ENCODE assay signal across 10 cellular contexts in the genomic region with DNA sequence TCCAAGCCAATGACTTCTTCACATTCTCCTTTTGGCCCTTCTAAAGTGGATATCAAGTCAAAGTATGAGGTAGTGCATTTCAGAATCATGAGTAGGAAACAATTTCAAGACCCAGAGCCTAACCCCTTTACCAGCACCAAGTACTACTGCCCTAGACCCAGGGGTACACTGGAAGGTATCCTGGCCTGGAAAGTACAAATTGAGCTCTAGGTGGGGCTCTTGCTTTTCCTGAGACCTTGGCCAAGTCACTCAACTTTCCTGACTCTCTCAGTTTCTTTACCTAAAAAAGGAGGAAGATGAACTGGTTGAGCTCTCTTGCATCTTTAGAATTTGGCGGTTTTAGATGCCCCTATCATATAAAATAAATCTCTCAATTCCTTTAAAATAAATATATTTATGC.
A peak's percentile ranks its signal among the peaks of the same experiment; 100 is the strongest.
DNase-seq lines count a peak whose midpoint lies in the region; ATAC-seq, FAIRE-seq and TF ChIP-seq lines count a peak whose summit lies in the region.
"Had no signal": no experiment of that assay in that cellular context is flagged by ENCODE, and none has a peak within 500 bp of the region (broad histone marks: within the 10 kb centered on the region; RNA-seq: fewer than 3 reads in every experiment).

No MANE protein-coding gene starts in this region.

- H3K27me3 Mint-ChIP-seq in activated T-helper 2 cell treated with anti-CD3 and anti-CD28 coated beads, Interferon-gamma antibody, Interleukin-2, Interleukin-4, amounts not matched to agents 10 μg/mL and 5 μg/mL and 100 μg/mL, durations not matched to agents 14 hours and 24 hours and 36 hours (ENCODE audit: low read depth) = peaks cover 3% of the 10 kb centered on the region

- no peaks in the 10 kb centered on the region for H3K9me3 ChIP-seq in RWPE2 (ENCODE audit: severe bottlenecking)

- H3K4me3 Mint-ChIP-seq in activated T-helper 2 cell treated with anti-CD3 and anti-CD28 coated beads, Interferon-gamma antibody, Interleukin-2, Interleukin-4, amounts not matched to agents 10 μg/mL and 5 μg/mL and 100 μg/mL, durations not matched to agents 14 hours and 24 hours and 36 hours (ENCODE audit: low read depth) = no peak overlapping the region
- H3K4me3 Mint-ChIP-seq: T-helper 17 cell had no signal

- H3K4me3 ChIP-seq in RWPE2 (ENCODE audit: severe bottlenecking) = no peak overlapping the region

- peaks cover 34% of the 10 kb centered on the region for H3K4me1 ChIP-seq in RWPE2 (ENCODE audit: insufficient read depth, poor library complexity, severe bottlenecking)

- H3K4me1 Mint-ChIP-seq in activated T-helper 2 cell treated with anti-CD3 and anti-CD28 coated beads, Interferon-gamma antibody, Interleukin-2, Interleukin-4, amounts not matched to agents 10 μg/mL and 5 μg/mL and 100 μg/mL, durations not matched to agents 14 hours and 24 hours and 36 hours (ENCODE audit: low read depth) = peaks cover 15% of the 10 kb centered on the region
- H3K4me1 Mint-ChIP-seq: T-helper 17 cell had no signal

- intact Hi-C loops in activated T-helper 2 cell treated with anti-CD3 and anti-CD28 coated beads, Interferon-gamma antibody, Interleukin-2, Interleukin-4, amounts not matched to agents 10 μg/mL and 5 μg/mL and 100 μg/mL, durations not matched to agents 14 hours and 24 hours and 36 hours (cut with micrococcal nuclease) = loop anchor here (10.0 kb wide), 1 partner anchor 258 kb away; no protein-coding TSS in a partner anchor

- H3K36me3 Mint-ChIP-seq in activated T-helper 2 cell treated with anti-CD3 and anti-CD28 coated beads, Interferon-gamma antibody, Interleukin-2, Interleukin-4, amounts not matched to agents 10 μg/mL and 5 μg/mL and 100 μg/mL, durations not matched to agents 14 hours and 24 hours and 36 hours (ENCODE audit: low read depth) = no peaks in the 10 kb centered on the region

- DNase-seq in D721Med (ENCODE audit: insufficient read length, low spot score) = no peak
- DNase-seq in HPDE6-E6E7 (ENCODE audit: extremely low spot score) = peak; percentile 3
- DNase-seq in RWPE2 (ENCODE audit: low spot score) = no peak
- DNase-seq in iPS DF 4.7 (ENCODE audit: extremely low read depth, low spot score) = peak; percentile 11
- DNase-seq in mesenteric fat pad (ENCODE audit: low spot score) = no peak
- DNase-seq in activated T-helper 2 cell treated with anti-CD3 and anti-CD28 coated beads, Interferon-gamma antibody, Interleukin-2, Interleukin-4, amounts not matched to agents 10 μg/mL and 5 μg/mL and 100 μg/mL, durations not matched to agents 14 hours and 24 hours and 36 hours (ENCODE audit: low spot score) = no peak
- DNase-seq: left colon, T-helper 17 cell had no signal

- no peaks in the 10 kb centered on the region for H3K9me3 Mint-ChIP-seq in activated T-helper 2 cell treated with anti-CD3 and anti-CD28 coated beads, Interferon-gamma antibody, Interleukin-2, Interleukin-4, amounts not matched to agents 10 μg/mL and 5 μg/mL and 100 μg/mL, durations not matched to agents 14 hours and 24 hours and 36 hours

- peak; percentile 46 for FAIRE-seq in D721Med (lab: Jason Lieb, UNC)

- H3K27ac ChIP-seq in RWPE2 (ENCODE audit: poor library complexity, severe bottlenecking) = peak overlapping the region; percentile 77

- ATAC-seq in RWPE2 (ENCODE audit: low read depth) (peak; percentile 73), HG03432 (IDR thresholded peaks at IDR 0.05; ENCODE audit: unreplicated experiment) (no peak), HG02759 (IDR thresholded peaks at IDR 0.05; ENCODE audit: unreplicated experiment) (no peak)
- ATAC-seq: left colon, T-helper 17 cell had no signal

- peak; percentile 32 for TF ChIP-seq CTCF in D721Med (IDR thresholded peaks at IDR 0.05; ENCODE audit: insufficient read depth, missing control alignments)
- peak; percentile 60 for TF ChIP-seq CTCF in RWPE2 (IDR thresholded peaks at IDR 0.05; ENCODE audit: poor library complexity, severe bottlenecking)

- H3K27me3 ChIP-seq in RWPE2 (ENCODE audit: insufficient read depth, poor library complexity, severe bottlenecking) = no peaks in the 10 kb centered on the region

- no peaks in the 10 kb centered on the region for H3K36me3 ChIP-seq in RWPE2 (ENCODE audit: low read depth)

- no peak overlapping the region for H3K27ac Mint-ChIP-seq in activated T-helper 2 cell treated with anti-CD3 and anti-CD28 coated beads, Interferon-gamma antibody, Interleukin-2, Interleukin-4, amounts not matched to agents 10 μg/mL and 5 μg/mL and 100 μg/mL, durations not matched to agents 14 hours and 24 hours and 36 hours
- H3K27ac Mint-ChIP-seq: T-helper 17 cell had no signal

Comparison
In these comparisons a context has a peak if more than half of its experiments do, and no peak if none do; other contexts are left out.
1. DNase-seq: peak in HPDE6-E6E7 (single experiment) and iPS DF 4.7 (single experiment); none in D721Med (single experiment), RWPE2 (single experiment), mesenteric fat pad (single experiment) and activated T-helper 2 cell treated with anti-CD3 and anti-CD28 coated beads, Interferon-gamma antibody, Interleukin-2, Interleukin-4, amounts not matched to agents 10 μg/mL and 5 μg/mL and 100 μg/mL, durations not matched to agents 14 hours and 24 hours and 36 hours (single experiment).